1 cellular context compared by ENCODE assay signal in genomic region chr16:89217388-89218191, GRCh38.
TF ChIP-seq lines count a peak whose summit lies in the region.

Gene ZNF778, plus strand, starts transcription at chr16:89217703. Its CDS starts 3,425 bp downstream, at chr16:89221128.

TF ChIP-seq in HEK293, 187 proteins besides CTCF, POLR2A, EP300 and RAD21 (continued from another document and continues in another):
- TF ChIP-seq, protein P1, sequence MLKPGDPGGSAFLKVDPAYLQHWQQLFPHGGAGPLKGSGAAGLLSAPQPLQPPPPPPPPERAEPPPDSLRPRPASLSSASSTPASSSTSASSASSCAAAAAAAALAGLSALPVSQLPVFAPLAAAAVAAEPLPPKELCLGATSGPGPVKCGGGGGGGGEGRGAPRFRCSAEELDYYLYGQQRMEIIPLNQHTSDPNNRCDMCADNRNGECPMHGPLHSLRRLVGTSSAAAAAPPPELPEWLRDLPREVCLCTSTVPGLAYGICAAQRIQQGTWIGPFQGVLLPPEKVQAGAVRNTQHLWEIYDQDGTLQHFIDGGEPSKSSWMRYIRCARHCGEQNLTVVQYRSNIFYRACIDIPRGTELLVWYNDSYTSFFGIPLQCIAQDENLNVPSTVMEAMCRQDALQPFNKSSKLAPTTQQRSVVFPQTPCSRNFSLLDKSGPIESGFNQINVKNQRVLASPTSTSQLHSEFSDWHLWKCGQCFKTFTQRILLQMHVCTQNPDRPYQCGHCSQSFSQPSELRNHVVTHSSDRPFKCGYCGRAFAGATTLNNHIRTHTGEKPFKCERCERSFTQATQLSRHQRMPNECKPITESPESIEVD (tag by site-specific recombination; IDR thresholded peaks at IDR 0.05): no peak
- TF ChIP-seq ZNF354C (tag by site-specific recombination; IDR thresholded peaks at IDR 0.05; ENCODE audit: borderline replicate concordance, low read depth) (no peak), ZNF785 (tag by site-specific recombination; IDR thresholded peaks at IDR 0.05) (no peak), ZNF792 (tag by site-specific recombination; IDR thresholded peaks at IDR 0.05) (no peak), ZNF394 (tag by site-specific recombination; IDR thresholded peaks at IDR 0.05; ENCODE audit: borderline replicate concordance) (peak; percentile 63; the same call in 1 of the 2 replicates), TSHZ1 (tag by site-specific recombination; IDR thresholded peaks at IDR 0.05; ENCODE audit: borderline replicate concordance) (no peak), ZNF529 (tag by site-specific recombination; IDR thresholded peaks at IDR 0.05; ENCODE audit: insufficient replicate concordance) (no peak), RBAK (tag by site-specific recombination; IDR thresholded peaks at IDR 0.05) (no peak), ZNF530 (tag by site-specific recombination; IDR thresholded peaks at IDR 0.05; ENCODE audit: low read depth) (no peak), AEBP2 (tag by site-specific recombination; IDR thresholded peaks at IDR 0.05; ENCODE audit: borderline replicate concordance) (no peak), GLI4 (tag by site-specific recombination; IDR thresholded peaks at IDR 0.05) (no peak), HOXD13 (CRISPR knock-in tag; IDR thresholded peaks at IDR 0.05; ENCODE audit: borderline replicate concordance) (no peak), ZNF37A (tag by site-specific recombination; IDR thresholded peaks at IDR 0.05) (no peak), ZNF239 (tag by site-specific recombination; IDR thresholded peaks at IDR 0.05) (0 out of 2 replicates have a peak, but pooled peaks have one; percentile 9), ZNF626 (tag by site-specific recombination; IDR thresholded peaks at IDR 0.05) (no peak), ZNF629 (tag by site-specific recombination; IDR thresholded peaks at IDR 0.05) (peak; percentile 92), ZBTB6 (tag by site-specific recombination; IDR thresholded peaks at IDR 0.05) (no peak), ZFP3 (tag by site-specific recombination; IDR thresholded peaks at IDR 0.05; ENCODE audit: low read depth) (no peak), ZNF624 (tag by site-specific recombination; IDR thresholded peaks at IDR 0.05) (no peak), ZNF677 (tag by site-specific recombination; IDR thresholded peaks at IDR 0.05) (no peak), ZNF670 (tag by site-specific recombination; IDR thresholded peaks at IDR 0.05; ENCODE audit: low read depth) (no peak), KLF9 (tag by site-specific recombination; IDR thresholded peaks at IDR 0.05; ENCODE audit: low read depth) (peak; percentile 89), ZNF10 (tag by site-specific recombination; IDR thresholded peaks at IDR 0.05) (no peak), HIC1 (tag by site-specific recombination; IDR thresholded peaks at IDR 0.05) (no peak), ZBTB11 (tag by site-specific recombination; conservative IDR thresholded peaks at IDR 0.05; ENCODE audit: low read depth) (peak; percentile 95), ZNF843 (tag by site-specific recombination; IDR thresholded peaks at IDR 0.05) (peak; percentile 38), ZNF335 (tag by site-specific recombination; conservative IDR thresholded peaks at IDR 0.05) (peak; percentile 67; the same call in 1 of the 2 replicates), ZNF366 (tag by site-specific recombination; conservative IDR thresholded peaks at IDR 0.05) (no peak), ZBTB17 (tag by site-specific recombination; IDR thresholded peaks at IDR 0.05) (peak; percentile 57; the same call in 1 of the 2 replicates), ZNF302 (tag by site-specific recombination; IDR thresholded peaks at IDR 0.05; ENCODE audit: low read depth) (no peak), ZBTB7A (tag by site-specific recombination; IDR thresholded peaks at IDR 0.05; ENCODE audit: low read depth) (no peak), ZNF324 (tag by site-specific recombination; IDR thresholded peaks at IDR 0.05) (no peak), GLIS2 (tag by site-specific recombination; IDR thresholded peaks at IDR 0.05) (no peak), GFI1B (tag by site-specific recombination; IDR thresholded peaks at IDR 0.05) (no peak), ZNF548 (tag by site-specific recombination; IDR thresholded peaks at IDR 0.05) (no peak), ZNF202 (tag by site-specific recombination; IDR thresholded peaks at IDR 0.05; ENCODE audit: borderline replicate concordance) (no peak), ZNF473 (tag by site-specific recombination; IDR thresholded peaks at IDR 0.05) (no peak), ZNF585B (tag by site-specific recombination; IDR thresholded peaks at IDR 0.05) (peak; percentile 91), ZNF707 (tag by site-specific recombination; IDR thresholded peaks at IDR 0.05) (no peak), ZNF148 (tag by site-specific recombination; IDR thresholded peaks at IDR 0.05; ENCODE audit: borderline replicate concordance) (no peak), OVOL3 (tag by site-specific recombination; IDR thresholded peaks at IDR 0.05) (peak; percentile 57; the same call in 1 of the 2 replicates), ZNF184 (tag by site-specific recombination; IDR thresholded peaks at IDR 0.05) (no peak), ZNF658 (tag by site-specific recombination; IDR thresholded peaks at IDR 0.05) (no peak)
- TF ChIP-seq, protein P2, sequence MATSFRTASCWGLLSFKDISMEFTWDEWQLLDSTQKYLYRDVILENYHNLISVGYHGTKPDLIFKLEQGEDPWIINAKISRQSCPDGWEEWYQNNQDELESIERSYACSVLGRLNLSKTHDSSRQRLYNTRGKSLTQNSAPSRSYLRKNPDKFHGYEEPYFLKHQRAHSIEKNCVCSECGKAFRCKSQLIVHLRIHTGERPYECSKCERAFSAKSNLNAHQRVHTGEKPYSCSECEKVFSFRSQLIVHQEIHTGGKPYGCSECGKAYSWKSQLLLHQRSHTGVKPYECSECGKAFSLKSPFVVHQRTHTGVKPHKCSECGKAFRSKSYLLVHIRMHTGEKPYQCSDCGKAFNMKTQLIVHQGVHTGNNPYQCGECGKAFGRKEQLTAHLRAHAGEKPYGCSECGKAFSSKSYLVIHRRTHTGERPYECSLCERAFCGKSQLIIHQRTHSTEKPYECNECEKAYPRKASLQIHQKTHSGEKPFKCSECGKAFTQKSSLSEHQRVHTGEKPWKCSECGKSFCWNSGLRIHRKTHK (tag by site-specific recombination; IDR thresholded peaks at IDR 0.05): no peak
- TF ChIP-seq, protein P3, sequence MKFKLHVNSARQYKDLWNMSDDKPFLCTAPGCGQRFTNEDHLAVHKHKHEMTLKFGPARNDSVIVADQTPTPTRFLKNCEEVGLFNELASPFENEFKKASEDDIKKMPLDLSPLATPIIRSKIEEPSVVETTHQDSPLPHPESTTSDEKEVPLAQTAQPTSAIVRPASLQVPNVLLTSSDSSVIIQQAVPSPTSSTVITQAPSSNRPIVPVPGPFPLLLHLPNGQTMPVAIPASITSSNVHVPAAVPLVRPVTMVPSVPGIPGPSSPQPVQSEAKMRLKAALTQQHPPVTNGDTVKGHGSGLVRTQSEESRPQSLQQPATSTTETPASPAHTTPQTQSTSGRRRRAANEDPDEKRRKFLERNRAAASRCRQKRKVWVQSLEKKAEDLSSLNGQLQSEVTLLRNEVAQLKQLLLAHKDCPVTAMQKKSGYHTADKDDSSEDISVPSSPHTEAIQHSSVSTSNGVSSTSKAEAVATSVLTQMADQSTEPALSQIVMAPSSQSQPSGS (tag by site-specific recombination; IDR thresholded peaks at IDR 0.05; ENCODE audit: low read depth): no peak
